ENCODE assay signal across 14 cellular contexts in genomic region chrX:10555846-10556245, GRCh38.
"Had no signal": no experiment of that assay in that cellular context is flagged by ENCODE, and none has a peak within 500 bp of the region (broad histone marks: within the 10 kb centered on the region; RNA-seq: fewer than 3 reads in every experiment).

No MANE protein-coding gene starts in this region.

- H3K27me3 ChIP-seq: esophagus muscularis mucosa, stomach, testis had no signal

- ATAC-seq: natural killer cell treated with Interleukin-12 subunit alpha and Interleukin-12 subunit beta and Interleukin-15 and Interleukin-18, amount 100 ng/mL, for 72 hours; psoas muscle; sciatic nerve had no signal

- H3K9me3 ChIP-seq: esophagus muscularis mucosa, psoas muscle, spleen, stomach, testis had no signal

- H3K4me3 ChIP-seq: esophagus muscularis mucosa, psoas muscle, spleen, stomach, testis had no signal

- H3K27ac ChIP-seq: esophagus muscularis mucosa, psoas muscle, spleen, testis had no signal

- H3K4me1 Mint-ChIP-seq: activated CD4-positive, alpha-beta memory T cell treated with anti-CD3 and anti-CD28 coated beads, Interleukin-2, amount 10 ng/mL, durations not matched to agents 7 days and 5 days; activated naive CD4-positive, alpha-beta T cell treated with anti-CD3 and anti-CD28 coated beads, Interleukin-2, amount 10 ng/mL, durations not matched to agents 7 days and 5 days had no signal

- H3K36me3 Mint-ChIP-seq: activated naive CD4-positive, alpha-beta T cell treated with anti-CD3 and anti-CD28 coated beads, Interleukin-2, amount 10 ng/mL, durations not matched to agents 7 days and 5 days; natural killer cell treated with Interleukin-12 subunit alpha and Interleukin-12 subunit beta and Interleukin-15 and Interleukin-18, amount 100 ng/mL, for 72 hours had no signal

- H3K4me3 Mint-ChIP-seq: activated CD4-positive, alpha-beta memory T cell treated with anti-CD3 and anti-CD28 coated beads, Interleukin-2, amount 10 ng/mL, durations not matched to agents 7 days and 5 days; activated naive CD4-positive, alpha-beta T cell treated with anti-CD3 and anti-CD28 coated beads, Interleukin-2, amount 10 ng/mL, durations not matched to agents 7 days and 5 days; activated T-cell treated with anti-CD3 and anti-CD28 coated beads, Interleukin-2, amount 50 U/mL, for 24 hours; natural killer cell treated with Interleukin-12 subunit alpha and Interleukin-12 subunit beta and Interleukin-15 and Interleukin-18, amount 100 ng/mL, for 72 hours had no signal

- H3K27ac Mint-ChIP-seq: activated CD4-positive, alpha-beta memory T cell treated with anti-CD3 and anti-CD28 coated beads, Interleukin-2, amount 10 ng/mL, durations not matched to agents 7 days and 5 days; activated naive CD4-positive, alpha-beta T cell treated with anti-CD3 and anti-CD28 coated beads, Interleukin-2, amount 10 ng/mL, durations not matched to agents 7 days and 5 days; activated T-cell treated with anti-CD3 and anti-CD28 coated beads, Interleukin-2, amount 50 U/mL, for 24 hours; natural killer cell treated with Interleukin-12 subunit alpha and Interleukin-12 subunit beta and Interleukin-15 and Interleukin-18, amount 100 ng/mL, for 72 hours had no signal

- DNase-seq: activated CD4-positive, alpha-beta memory T cell treated with anti-CD3 and anti-CD28 coated beads, Interleukin-2, amount 10 ng/mL, durations not matched to agents 7 days and 5 days; activated CD4-positive, alpha-beta T cell treated with anti-CD3 and anti-CD28 coated beads for 4 hours; activated naive CD4-positive, alpha-beta T cell treated with anti-CD3 and anti-CD28 coated beads, Interleukin-2, amount 10 ng/mL, durations not matched to agents 7 days and 5 days; activated T-cell treated with anti-CD3 and anti-CD28 coated beads, Interleukin-2, amount 50 U/mL, for 24 hours; hippocampal formation; kidney; mesenchymal stem cell; psoas muscle; spleen; stomach; testis had no signal

- H3K27me3 Mint-ChIP-seq: activated CD4-positive, alpha-beta memory T cell treated with anti-CD3 and anti-CD28 coated beads, Interleukin-2, amount 10 ng/mL, durations not matched to agents 7 days and 5 days; activated naive CD4-positive, alpha-beta T cell treated with anti-CD3 and anti-CD28 coated beads, Interleukin-2, amount 10 ng/mL, durations not matched to agents 7 days and 5 days had no signal

- H3K36me3 ChIP-seq: esophagus muscularis mucosa, spleen, stomach had no signal

- H3K4me1 ChIP-seq: psoas muscle, spleen, stomach, testis had no signal
